In the genomic region with DNA sequence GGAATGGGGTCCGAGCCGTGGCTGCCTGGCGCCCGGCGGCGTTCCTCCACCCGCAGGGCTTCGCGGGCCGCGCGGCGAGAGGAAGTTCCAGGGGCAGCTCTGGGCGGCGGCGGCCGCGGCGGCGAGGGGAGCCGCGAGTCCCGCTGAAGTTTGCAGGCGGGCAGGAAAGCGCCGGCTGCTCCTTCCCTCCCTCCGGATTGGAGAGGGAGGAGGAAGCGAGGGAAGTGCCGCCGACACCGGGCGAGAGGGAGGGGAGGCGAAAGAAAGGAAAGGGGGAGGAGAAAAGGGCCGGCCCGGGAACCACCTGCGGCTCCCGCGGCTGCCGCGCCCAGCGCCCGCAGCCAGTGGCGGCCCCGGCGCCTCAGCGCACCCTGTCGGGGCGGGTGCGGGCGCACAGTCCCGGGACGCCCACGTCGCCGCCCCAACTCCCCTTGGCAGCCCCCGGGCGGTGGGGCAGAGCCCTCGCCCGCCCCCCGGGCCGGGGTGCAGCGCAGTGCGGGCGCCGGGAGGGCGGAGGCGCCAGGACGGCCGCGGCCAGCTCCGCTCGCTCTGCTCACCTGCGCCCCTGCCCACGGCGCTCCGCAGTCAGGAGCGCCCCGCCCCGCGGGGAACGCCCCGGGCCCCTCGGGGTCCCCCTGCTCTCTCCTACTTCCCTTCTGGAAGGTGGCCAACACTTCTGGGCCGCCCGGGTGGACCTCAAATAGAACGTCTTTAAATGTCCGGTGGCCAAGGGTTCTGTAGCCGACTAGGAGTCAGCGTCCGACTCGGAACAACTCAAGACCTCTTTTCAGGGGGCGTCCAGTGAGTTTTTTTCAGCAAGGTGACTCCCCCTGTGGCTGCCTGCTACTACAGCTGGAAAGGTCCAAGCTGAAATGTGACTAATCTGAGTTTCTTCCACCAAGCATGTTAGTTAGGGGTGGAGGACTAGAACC, we compare ENCODE assay signal across 1 cellular context.
TF ChIP-seq lines count a peak whose summit lies in the region.

No MANE protein-coding gene starts in this region.

TF ChIP-seq in HCT116, 20 proteins besides CTCF, POLR2A, EP300 and RAD21 (continued from another document):
- TF ChIP-seq SRF (IDR thresholded peaks at IDR 0.05; ENCODE audit: low read depth) (no peak), JUND (IDR thresholded peaks at IDR 0.05) (no peak), SIN3A (IDR thresholded peaks at IDR 0.05; ENCODE audit: low read depth) (no peak), EZH2 (IDR thresholded peaks at IDR 0.05) (no peak), SP1 (IDR thresholded peaks at IDR 0.05; ENCODE audit: low read depth) (no peak), YY1 (IDR thresholded peaks at IDR 0.05; ENCODE audit: extremely low read depth, insufficient replicate concordance, low read depth, low read length) (no peak), POLR2AphosphoS5 (IDR thresholded peaks at IDR 0.05; ENCODE audit: low read depth, low read length) (peak; percentile 73), TCF7L2 (IDR thresholded peaks at IDR 0.05; ENCODE audit: borderline replicate concordance, extremely low read depth, insufficient read depth, insufficient read length) (peak; percentile 6)
- TF ChIP-seq, protein P1, sequence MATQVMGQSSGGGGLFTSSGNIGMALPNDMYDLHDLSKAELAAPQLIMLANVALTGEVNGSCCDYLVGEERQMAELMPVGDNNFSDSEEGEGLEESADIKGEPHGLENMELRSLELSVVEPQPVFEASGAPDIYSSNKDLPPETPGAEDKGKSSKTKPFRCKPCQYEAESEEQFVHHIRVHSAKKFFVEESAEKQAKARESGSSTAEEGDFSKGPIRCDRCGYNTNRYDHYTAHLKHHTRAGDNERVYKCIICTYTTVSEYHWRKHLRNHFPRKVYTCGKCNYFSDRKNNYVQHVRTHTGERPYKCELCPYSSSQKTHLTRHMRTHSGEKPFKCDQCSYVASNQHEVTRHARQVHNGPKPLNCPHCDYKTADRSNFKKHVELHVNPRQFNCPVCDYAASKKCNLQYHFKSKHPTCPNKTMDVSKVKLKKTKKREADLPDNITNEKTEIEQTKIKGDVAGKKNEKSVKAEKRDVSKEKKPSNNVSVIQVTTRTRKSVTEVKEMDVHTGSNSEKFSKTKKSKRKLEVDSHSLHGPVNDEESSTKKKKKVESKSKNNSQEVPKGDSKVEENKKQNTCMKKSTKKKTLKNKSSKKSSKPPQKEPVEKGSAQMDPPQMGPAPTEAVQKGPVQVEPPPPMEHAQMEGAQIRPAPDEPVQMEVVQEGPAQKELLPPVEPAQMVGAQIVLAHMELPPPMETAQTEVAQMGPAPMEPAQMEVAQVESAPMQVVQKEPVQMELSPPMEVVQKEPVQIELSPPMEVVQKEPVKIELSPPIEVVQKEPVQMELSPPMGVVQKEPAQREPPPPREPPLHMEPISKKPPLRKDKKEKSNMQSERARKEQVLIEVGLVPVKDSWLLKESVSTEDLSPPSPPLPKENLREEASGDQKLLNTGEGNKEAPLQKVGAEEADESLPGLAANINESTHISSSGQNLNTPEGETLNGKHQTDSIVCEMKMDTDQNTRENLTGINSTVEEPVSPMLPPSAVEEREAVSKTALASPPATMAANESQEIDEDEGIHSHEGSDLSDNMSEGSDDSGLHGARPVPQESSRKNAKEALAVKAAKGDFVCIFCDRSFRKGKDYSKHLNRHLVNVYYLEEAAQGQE (IDR thresholded peaks at IDR 0.05; ENCODE audit: low read depth) = no peak
